ENCODE assay signal across 14 cellular contexts in genomic region chr19:31459430-31459829, GRCh38.
A peak's percentile ranks its signal among the peaks of the same experiment; 100 is the strongest.
DNase-seq lines count a peak whose midpoint lies in the region; ATAC-seq and TF ChIP-seq lines count a peak whose summit lies in the region.
"Had no signal": no experiment of that assay in that cellular context is flagged by ENCODE, and none has a peak within 500 bp of the region (broad histone marks: within the 10 kb centered on the region; RNA-seq: fewer than 3 reads in every experiment).

No MANE protein-coding gene starts in this region.

- dilution Hi-C loops in IMR-90 (cut with HindIII; ENCODE audit: low sequenced_read_pairs, unreplicated experiment) = no loop called here

- TF ChIP-seq CTCF in AG04450 (IDR thresholded peaks at IDR 0.05; ENCODE audit: low read depth, low read length) (peak; percentile 14; the same call in 1 of the 2 replicates), IMR-90 (conservative IDR thresholded peaks at IDR 0.05; ENCODE audit: low read depth, low read length) (0 out of 2 replicates have a peak, but pooled peaks have one; percentile 1), choroid plexus epithelial cell (conservative IDR thresholded peaks at IDR 0.05; ENCODE audit: low read depth, low read length) (peak; percentile 19), glutamatergic neuron (IDR thresholded peaks at IDR 0.05; ENCODE audit: partially characterized antibody, unreplicated experiment) (peak; percentile 23)

- no peak overlapping the region for H3K4ac ChIP-seq in IMR-90 (ENCODE audit: low read depth, low read length)

- in situ Hi-C loops in IMR-90 (cut with MboI; ENCODE audit: low sequenced_read_pairs) = no loop called here

- no peaks in the 10 kb centered on the region for H3K79me1 ChIP-seq in IMR-90 (ENCODE audit: low read depth in 1 of 2, low read length in 2 of 2)

- H2AFZ ChIP-seq in IMR-90 (replicated peaks; ENCODE audit: low read length, poor library complexity) = no peak overlapping the region

- H3K27me3 Mint-ChIP-seq in glutamatergic neuron (ENCODE audit: unreplicated experiment) = no peaks in the 10 kb centered on the region
- peaks cover 0 to 17% (median 6%) of the 10 kb centered on the region in 5 donors for H3K27me3 Mint-ChIP-seq in naive thymus-derived CD4-positive, alpha-beta T cell

- H3K27ac ChIP-seq in AG04450 (ENCODE audit: low read depth, low read length) = no peak overlapping the region
- H3K27ac ChIP-seq in IMR-90 (ENCODE audit: insufficient read depth, low read length) = no peak overlapping the region
- H3K27ac ChIP-seq in naive thymus-derived CD4-positive, alpha-beta T cell (ENCODE audit: low read depth, low read length) = no peak overlapping the region
- H3K27ac ChIP-seq: C4-2B had no signal

- no peak overlapping the region for H3K4me3 Mint-ChIP-seq in glutamatergic neuron (ENCODE audit: unreplicated experiment)
- H3K4me3 Mint-ChIP-seq in naive thymus-derived CD4-positive, alpha-beta T cell = no peak overlapping the region

- H3K9ac ChIP-seq in IMR-90 (ENCODE audit: low read depth, low read length) = no peak overlapping the region

- no peak overlapping the region for H2BK15ac ChIP-seq in IMR-90 (ENCODE audit: low read depth, low read length)

- H3K4me1 Mint-ChIP-seq in glutamatergic neuron (ENCODE audit: low read depth, unreplicated experiment) = no peaks in the 10 kb centered on the region
- no peaks in the 10 kb centered on the region for H3K4me1 Mint-ChIP-seq in naive thymus-derived CD4-positive, alpha-beta T cell

- CTCF ChIA-PET in AG04450 (lab: Charles Lee) (interaction anchor here (1.1 kb wide), 1 partner anchor 11 kb away, joined by 5 read pairs; no protein-coding TSS in a partner anchor), IMR-90 (lab: Yijun Ruan, JAX) (no interaction called here)
- CTCF ChIA-PET in naive thymus-derived CD4-positive, alpha-beta T cell (lab: Charles Lee) = no interaction called here

- no peak overlapping the region for H4K91ac ChIP-seq in IMR-90 (ENCODE audit: insufficient read depth, low read depth, low read length)

- H2BK20ac ChIP-seq in IMR-90 (ENCODE audit: low read depth, low read length) = no peak overlapping the region

- no peak overlapping the region for H4K5ac ChIP-seq in IMR-90 (ENCODE audit: low read depth, low read length)

- H4K8ac ChIP-seq in IMR-90 (ENCODE audit: low read depth in 2 of 2, low read length in 2 of 2) = no peak overlapping the region

- no peaks in the 10 kb centered on the region for H3K9me3 ChIP-seq in AG04450 (ENCODE audit: control insufficient read depth, insufficient read depth, low read length)
- H3K9me3 ChIP-seq in IMR-90 (ENCODE audit: control insufficient read depth, insufficient read depth, low read length) = no peaks in the 10 kb centered on the region
- H3K9me3 ChIP-seq in naive thymus-derived CD4-positive, alpha-beta T cell (ENCODE audit: control insufficient read depth in 2 of 3, low read length in 3 of 3) = no peaks in the 10 kb centered on the region

- no CpG with 5 or more reads among the region's 3 CpGs for WGBS in IMR-90 (ENCODE audit: extremely low coverage in 2 of 2, insufficient read length in 1 of 2), 2 experiments

- H3K4me3 ChIP-seq in AG04450 (ENCODE audit: low read depth, low read length) = no peak overlapping the region
- no peak overlapping the region for H3K4me3 ChIP-seq in IMR-90 (ENCODE audit: insufficient read depth, low read depth, low read length)
- no peak overlapping the region for H3K4me3 ChIP-seq in choroid plexus epithelial cell (ENCODE audit: low read depth, low read length)
- no peak overlapping the region for H3K4me3 ChIP-seq in naive thymus-derived CD4-positive, alpha-beta T cell (ENCODE audit: low read length)

- TF ChIP-seq RAD21 in IMR-90 (IDR thresholded peaks at IDR 0.05; ENCODE audit: low read length) = no peak

- no peaks in the 10 kb centered on the region for H3K4me1 ChIP-seq in IMR-90 (ENCODE audit: control insufficient read depth, insufficient read depth, low read length)
- H3K4me1 ChIP-seq in naive thymus-derived CD4-positive, alpha-beta T cell (ENCODE audit: control insufficient read depth in 2 of 2, insufficient read depth in 2 of 2, low read length in 2 of 2) = no peaks in the 10 kb centered on the region

- ATAC-seq in IMR-90 (ENCODE audit: low read depth) = no peak
- no peak for ATAC-seq in naive thymus-derived CD4-positive, alpha-beta T cell
- no peak for ATAC-seq in HG03097 (IDR thresholded peaks at IDR 0.05; ENCODE audit: low FRiP score, unreplicated experiment)

- no peaks in the 10 kb centered on the region for H3K36me3 ChIP-seq in IMR-90 (ENCODE audit: control insufficient read depth, insufficient read depth, low read length)
- H3K36me3 ChIP-seq in naive thymus-derived CD4-positive, alpha-beta T cell (ENCODE audit: control insufficient read depth in 2 of 3, insufficient read depth in 3 of 3, low read length in 3 of 3) = no peaks in the 10 kb centered on the region

- POLR2A ChIA-PET in AG04450 (lab: Yijun Ruan, JAX) = no interaction called here
- POLR2A ChIA-PET in IMR-90 (lab: Charles Lee; ENCODE audit: unreplicated experiment) = no interaction called here
- POLR2A ChIA-PET in naive thymus-derived CD4-positive, alpha-beta T cell (lab: Charles Lee) = no interaction called here

- H3K36me3 Mint-ChIP-seq in glutamatergic neuron (ENCODE audit: unreplicated experiment) = no peaks in the 10 kb centered on the region
- H3K36me3 Mint-ChIP-seq in naive thymus-derived CD4-positive, alpha-beta T cell = no peaks in the 10 kb centered on the region

- H3K9me3 Mint-ChIP-seq in glutamatergic neuron (ENCODE audit: unreplicated experiment) = no peaks in the 10 kb centered on the region
- H3K9me3 Mint-ChIP-seq in naive thymus-derived CD4-positive, alpha-beta T cell = peaks cover 0 to 2% (median 0%) of the 10 kb centered on the region in 11 donors

- H3K27ac Mint-ChIP-seq in glutamatergic neuron (ENCODE audit: unreplicated experiment) = no peak overlapping the region
- no peak overlapping the region for H3K27ac Mint-ChIP-seq in naive thymus-derived CD4-positive, alpha-beta T cell

- no peak overlapping the region for H2BK5ac ChIP-seq in IMR-90 (ENCODE audit: low read depth, low read length, poor library complexity, severe bottlenecking)

- no peak for TF ChIP-seq POLR2A in IMR-90 (IDR thresholded peaks at IDR 0.05; ENCODE audit: low read depth, low read length)

- DNase-seq in AG04450 (ENCODE audit: low read depth, low spot score) (no peak), IMR-90 (no peak), choroid plexus epithelial cell (ENCODE audit: low read depth) (peak; percentile 6), glutamatergic neuron (no peak), LoVo (ENCODE audit: low spot score) (no peak)
- DNase-seq in naive thymus-derived CD4-positive, alpha-beta T cell = no peak
- DNase-seq in stimulated activated CD4-positive, alpha-beta T cell treated with anti-CD3 and anti-CD28 coated beads, Interleukin-2, amount 100 ng/mL, for 48 hours = no peak
- DNase-seq: HCEC 1CT, MV-4-11, NCI-H1417, NCI-H1930, NCI-H446 treated with DMSO at 0.1 percent for 48 hours had no signal

- no peak overlapping the region for H3K18ac ChIP-seq in IMR-90 (ENCODE audit: low read depth, low read length)

- no peak overlapping the region for H3K56ac ChIP-seq in IMR-90 (ENCODE audit: extremely low read depth, insufficient read depth, low read length)

- no peak overlapping the region for H2BK120ac ChIP-seq in IMR-90 (ENCODE audit: low read depth, low read length)

- H3K23ac ChIP-seq in IMR-90 (ENCODE audit: low read depth, low read length) = no peak overlapping the region

- no TSS peak for BruUV-seq in IMR-90 (replicated peaks; lab: Mats Ljungman, UMichigan)

- H4K20me1 ChIP-seq in IMR-90 (ENCODE audit: insufficient read depth, low read length) = no peaks in the 10 kb centered on the region

- H3K14ac ChIP-seq in IMR-90 (replicated peaks; ENCODE audit: low read depth, low read length) = no peak overlapping the region

- H3K27me3 ChIP-seq in AG04450 (ENCODE audit: control insufficient read depth, insufficient read depth, low read length) (no peaks in the 10 kb centered on the region), IMR-90 (ENCODE audit: control insufficient read depth, insufficient read depth, low read length) (no peaks in the 10 kb centered on the region; the same call in 1 of the 2 replicates)
- H3K27me3 ChIP-seq in naive thymus-derived CD4-positive, alpha-beta T cell (ENCODE audit: control insufficient read depth in 2 of 2, insufficient read depth in 2 of 2, low read length in 2 of 2) = no peaks in the 10 kb centered on the region

- no peak overlapping the region for H2AK9ac ChIP-seq in IMR-90 (replicated peaks; ENCODE audit: low read depth, low read length, poor library complexity)

- H3K9me1 ChIP-seq in IMR-90 (ENCODE audit: insufficient read depth, low read length) = no peaks in the 10 kb centered on the region

- H2AK5ac ChIP-seq in IMR-90 (ENCODE audit: low read depth, low read length) = no peak overlapping the region

- intact Hi-C loops in IMR-90 (cut with micrococcal nuclease) = no loop called here
- intact Hi-C loops in naive thymus-derived CD4-positive, alpha-beta T cell (cut with micrococcal nuclease) = no loop called here

- no peak overlapping the region for H3K4me2 ChIP-seq in IMR-90 (ENCODE audit: low read depth, low read length)

TF ChIP-seq in IMR-90, 13 proteins besides CTCF, POLR2A, EP300 and RAD21 (continues in another document):
- TF ChIP-seq SMC3 (IDR thresholded peaks at IDR 0.05; ENCODE audit: low read depth, low read length) = no peak
- TF ChIP-seq, protein P1, sequence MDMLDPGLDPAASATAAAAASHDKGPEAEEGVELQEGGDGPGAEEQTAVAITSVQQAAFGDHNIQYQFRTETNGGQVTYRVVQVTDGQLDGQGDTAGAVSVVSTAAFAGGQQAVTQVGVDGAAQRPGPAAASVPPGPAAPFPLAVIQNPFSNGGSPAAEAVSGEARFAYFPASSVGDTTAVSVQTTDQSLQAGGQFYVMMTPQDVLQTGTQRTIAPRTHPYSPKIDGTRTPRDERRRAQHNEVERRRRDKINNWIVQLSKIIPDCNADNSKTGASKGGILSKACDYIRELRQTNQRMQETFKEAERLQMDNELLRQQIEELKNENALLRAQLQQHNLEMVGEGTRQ (IDR thresholded peaks at IDR 0.05; ENCODE audit: low read depth, low read length) = no peak
- TF ChIP-seq NFE2L2 (IDR thresholded peaks at IDR 0.05; ENCODE audit: low read depth, low read length) = no peak
- TF ChIP-seq, protein P2, sequence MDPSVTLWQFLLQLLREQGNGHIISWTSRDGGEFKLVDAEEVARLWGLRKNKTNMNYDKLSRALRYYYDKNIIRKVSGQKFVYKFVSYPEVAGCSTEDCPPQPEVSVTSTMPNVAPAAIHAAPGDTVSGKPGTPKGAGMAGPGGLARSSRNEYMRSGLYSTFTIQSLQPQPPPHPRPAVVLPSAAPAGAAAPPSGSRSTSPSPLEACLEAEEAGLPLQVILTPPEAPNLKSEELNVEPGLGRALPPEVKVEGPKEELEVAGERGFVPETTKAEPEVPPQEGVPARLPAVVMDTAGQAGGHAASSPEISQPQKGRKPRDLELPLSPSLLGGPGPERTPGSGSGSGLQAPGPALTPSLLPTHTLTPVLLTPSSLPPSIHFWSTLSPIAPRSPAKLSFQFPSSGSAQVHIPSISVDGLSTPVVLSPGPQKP (IDR thresholded peaks at IDR 0.05; ENCODE audit: borderline replicate concordance, low read depth, low read length) = no peak
- TF ChIP-seq MXI1 (IDR thresholded peaks at IDR 0.05; ENCODE audit: borderline replicate concordance, low read depth, low read length) = no peak
- no peak for TF ChIP-seq CHD1 (IDR thresholded peaks at IDR 0.05; ENCODE audit: low read depth, low read length)
- TF ChIP-seq BHLHE40 (IDR thresholded peaks at IDR 0.05; ENCODE audit: low read depth, low read length) = no peak
